23 cellular contexts compared by ENCODE assay signal in genomic region chr2:66730429-66730828, GRCh38.
"Had no signal": no experiment of that assay in that cellular context is flagged by ENCODE, and none has a peak within 500 bp of the region (broad histone marks: within the 10 kb centered on the region; RNA-seq: fewer than 3 reads in every experiment).

No MANE protein-coding gene starts in this region.

- H3K9me3 ChIP-seq: SK-N-SH had no signal

- H3K27ac ChIP-seq: RWPE1 had no signal

- H3K27me3 ChIP-seq: MG63 had no signal

- DNase-seq: IMR-90; Karpas-422; KG1; MG63; NCI-H1092; NCI-H1436; NCI-H1694; NCI-H187 treated with DMSO at 0.1 percent for 48 hours; NCI-H2029 treated with DMSO at 0.1 percent for 48 hours; NCI-H2171 treated with DMSO at 0.1 percent for 48 hours; NCI-H345; NCI-H446 treated with DMSO at 0.1 percent for 48 hours; NCI-H510A treated with DMSO at 0.1 percent for 48 hours; NCI-H526; NCI-H748 treated with DMSO at 0.1 percent for 48 hours; NK-92 treated with Interleukin-12 subunit alpha and Interleukin-12 subunit beta, amount 100 ng/mL, for 24 hours; PC-3; SHP77; SK-N-SH; SW 1271 had no signal

- H3K4me3 ChIP-seq: MG63 had no signal

- H3K36me3 ChIP-seq: MG63 had no signal

- H3K9ac ChIP-seq: SK-N-SH had no signal

- ATAC-seq: HepG2, Panc1, PC-3 had no signal
